In the genomic region with DNA sequence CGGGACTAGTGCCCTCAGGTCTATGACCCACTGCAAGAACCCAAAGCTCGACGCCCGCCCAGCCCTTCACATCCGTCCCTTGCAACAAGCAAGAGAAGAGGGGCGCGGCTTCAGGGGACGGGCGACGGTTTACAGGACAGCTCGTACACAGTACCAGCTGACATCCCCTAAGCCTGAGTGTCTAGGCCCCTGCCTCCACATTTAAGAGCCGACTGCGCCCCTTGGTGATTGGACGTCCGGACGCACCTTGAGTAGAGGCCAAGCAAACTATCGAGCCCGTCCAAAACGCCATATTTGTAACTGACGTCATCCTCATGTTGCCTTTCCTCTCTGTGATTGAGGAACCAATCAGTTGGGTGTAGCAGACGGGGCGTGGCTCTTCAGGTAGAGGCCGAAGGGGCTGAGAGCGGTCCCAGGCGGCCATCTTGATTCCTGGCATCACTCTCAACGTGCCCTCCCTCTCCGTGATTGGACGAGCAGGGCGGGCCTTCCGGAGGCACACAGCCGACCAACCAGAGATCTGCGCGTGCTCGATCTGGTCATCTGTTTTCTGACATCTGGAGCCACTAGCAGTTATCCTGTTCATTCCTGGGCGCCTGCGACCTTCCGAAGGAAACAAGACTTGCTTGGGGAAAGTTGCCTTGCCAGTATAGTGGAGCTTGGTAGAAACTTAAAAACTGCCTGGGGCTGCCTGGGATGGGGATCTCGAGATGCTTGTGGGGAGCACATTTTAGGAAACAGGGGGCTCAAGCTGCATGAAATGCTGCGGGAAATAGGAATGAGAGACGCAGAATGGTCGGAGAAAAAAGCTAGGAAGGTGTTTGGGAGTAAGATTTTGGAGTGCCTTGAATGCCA, we compare ENCODE assay signal across 8 cellular contexts. TPM values are rescaled to one million over a fixed set of nuclear protein-coding genes. Genes with fewer than 3 reads are reported as not detected.
A peak's percentile ranks its signal among the peaks of the same experiment; 100 is the strongest.
DNase-seq lines count a peak whose midpoint lies in the region; ATAC-seq and TF ChIP-seq lines count a peak whose summit lies in the region.

No MANE protein-coding gene starts in this region.

- TF ChIP-seq POLR2A in NB4 (IDR thresholded peaks at IDR 0.05; ENCODE audit: extremely low read depth, insufficient read length), result peak; percentile 61

- peak; percentile 93 for DNase-seq in GM06990 (ENCODE audit: extremely low read depth, insufficient read length)
- DNase-seq in NB4 (ENCODE audit: low read depth), result peak; percentile 99
- DNase-seq in SK-N-DZ (ENCODE audit: low spot score), result peak; percentile 98
- peak; percentile 97 for DNase-seq in activated naive CD4-positive, alpha-beta T cell treated with anti-CD3 and anti-CD28 coated beads, Interleukin-2, amount 50 U/mL, for 16 hours
- peak; percentile 97 for DNase-seq in germinal center (ENCODE audit: low spot score)
- DNase-seq in substantia nigra (lab: John Stamatoyannopoulos, UW), result peak; percentile 74 to 99 (median 95)

- TF ChIP-seq CTCF in GM06990 (IDR thresholded peaks at IDR 0.05; ENCODE audit: insufficient read depth, low read length, poor library complexity, severe bottlenecking) (no peak), NB4 (IDR thresholded peaks at IDR 0.05; ENCODE audit: low read depth, low read length) (no peak), neutrophil (IDR thresholded peaks at IDR 0.05) (peak; percentile 34)

- H3K4me1 ChIP-seq in neutrophil (ENCODE audit: control insufficient read depth in 1 of 2, insufficient read depth in 1 of 2, low read depth in 1 of 2, low read length in 1 of 2), result peaks cover 33 to 35% of the 10 kb centered on the region in 2 experiments

- no peaks in the 10 kb centered on the region for H3K9me3 ChIP-seq in neutrophil

- no peaks in the 10 kb centered on the region for H3K27me3 ChIP-seq in GM06990 (replicated peaks; ENCODE audit: control insufficient read depth, insufficient read depth, low read length)
- H3K27me3 ChIP-seq in neutrophil, result peaks cover 6% of the 10 kb centered on the region

- peak overlapping the region; percentile 85 for H3K4me3 ChIP-seq in GM06990 (replicated peaks; ENCODE audit: low read depth, low read length)
- H3K4me3 ChIP-seq in NB4 (ENCODE audit: low read depth, low read length), result peak overlapping the region; percentile 79
- H3K4me3 ChIP-seq in neutrophil (ENCODE audit: low read depth in 1 of 2, low read length in 1 of 2), result peak overlapping the region; percentile 77 to 87

- H3K36me3 ChIP-seq in GM06990 (ENCODE audit: control insufficient read depth, insufficient read depth, low read length) (no peaks in the 10 kb centered on the region; the same call in 1 of the 2 replicates), neutrophil (no peaks in the 10 kb centered on the region)

- peak overlapping the region; percentile 89 for H3K27ac ChIP-seq in neutrophil
- H3K27ac ChIP-seq in substantia nigra (ENCODE audit: low read depth, low read length, poor library complexity, severe bottlenecking), result peak overlapping the region; percentile 92

- ATAC-seq in HG02571 (IDR thresholded peaks at IDR 0.05; ENCODE audit: unreplicated experiment), result peak; percentile 95

RNA-seq across cellular contexts. Expression of a gene that starts 4.0 kb away (rescaled TPM):
- 454 and 586 TPM in 2 replicates for polyA plus RNA-seq in SK-N-DZ (2014; cell fraction: cytosol; rRNA removed)
- polyA plus RNA-seq in SK-N-DZ (2014; cell fraction: nucleus; rRNA removed), result 189 and 192 TPM in 2 replicates

RNA-seq across cellular contexts. Expression of a gene that starts 23.8 kb away (rescaled TPM):
- polyA plus RNA-seq in SK-N-DZ (2014; cell fraction: cytosol; rRNA removed), result 2.7 and 6.0 TPM in 2 replicates
- 1.5 and 2.5 TPM in 2 replicates for polyA plus RNA-seq in SK-N-DZ (2014; cell fraction: nucleus; rRNA removed)

RNA-seq across cellular contexts. Expression of a gene that starts 52.7 kb away (rescaled TPM):
- polyA plus RNA-seq in SK-N-DZ (2014; cell fraction: cytosol; rRNA removed), result 20.7 TPM in 2 replicates
- 5.8 and 9.4 TPM in 2 replicates for polyA plus RNA-seq in SK-N-DZ (2014; cell fraction: nucleus; rRNA removed)

Comparison
In these comparisons a context has a peak if more than half of its experiments do, and no peak if none do; other contexts are left out.
1. Peak in every context shown above with its lines: DNase-seq, ATAC-seq, H3K4me3 ChIP-seq and H3K27ac ChIP-seq.